1 cellular context compared by ENCODE assay signal in the genomic region with DNA sequence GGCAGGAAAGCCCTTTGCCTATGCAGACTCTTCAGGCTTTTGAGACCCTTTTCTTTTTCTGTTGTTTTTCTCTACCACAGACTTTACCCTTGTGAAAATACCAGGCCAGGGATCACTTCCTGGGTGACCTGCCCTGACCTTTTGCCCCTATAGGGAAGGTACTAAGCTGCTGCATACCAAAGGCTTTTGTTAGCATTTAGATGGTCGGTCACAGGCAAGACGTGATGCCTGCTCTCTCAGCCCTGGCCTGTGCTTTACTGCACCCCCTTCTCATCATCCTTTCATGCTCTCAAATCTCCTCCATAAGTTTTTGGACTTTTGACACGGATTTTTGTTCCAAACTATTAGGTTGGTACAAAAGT.
TF ChIP-seq lines count a peak whose summit lies in the region.

No MANE protein-coding gene starts in this region.

TF ChIP-seq in WTC11, 78 proteins besides CTCF, POLR2A, EP300 and RAD21 (continued from another document):
- TF ChIP-seq, protein P1, sequence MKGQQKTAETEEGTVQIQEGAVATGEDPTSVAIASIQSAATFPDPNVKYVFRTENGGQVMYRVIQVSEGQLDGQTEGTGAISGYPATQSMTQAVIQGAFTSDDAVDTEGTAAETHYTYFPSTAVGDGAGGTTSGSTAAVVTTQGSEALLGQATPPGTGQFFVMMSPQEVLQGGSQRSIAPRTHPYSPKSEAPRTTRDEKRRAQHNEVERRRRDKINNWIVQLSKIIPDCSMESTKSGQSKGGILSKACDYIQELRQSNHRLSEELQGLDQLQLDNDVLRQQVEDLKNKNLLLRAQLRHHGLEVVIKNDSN (CRISPR knock-in tag; IDR thresholded peaks at IDR 0.05) = no peak
- TF ChIP-seq ZNF219 (CRISPR knock-in tag; IDR thresholded peaks at IDR 0.05; ENCODE audit: borderline replicate concordance) (no peak), KAT7 (CRISPR knock-in tag; IDR thresholded peaks at IDR 0.05; ENCODE audit: borderline replicate concordance) (no peak)
- TF ChIP-seq, protein P2, sequence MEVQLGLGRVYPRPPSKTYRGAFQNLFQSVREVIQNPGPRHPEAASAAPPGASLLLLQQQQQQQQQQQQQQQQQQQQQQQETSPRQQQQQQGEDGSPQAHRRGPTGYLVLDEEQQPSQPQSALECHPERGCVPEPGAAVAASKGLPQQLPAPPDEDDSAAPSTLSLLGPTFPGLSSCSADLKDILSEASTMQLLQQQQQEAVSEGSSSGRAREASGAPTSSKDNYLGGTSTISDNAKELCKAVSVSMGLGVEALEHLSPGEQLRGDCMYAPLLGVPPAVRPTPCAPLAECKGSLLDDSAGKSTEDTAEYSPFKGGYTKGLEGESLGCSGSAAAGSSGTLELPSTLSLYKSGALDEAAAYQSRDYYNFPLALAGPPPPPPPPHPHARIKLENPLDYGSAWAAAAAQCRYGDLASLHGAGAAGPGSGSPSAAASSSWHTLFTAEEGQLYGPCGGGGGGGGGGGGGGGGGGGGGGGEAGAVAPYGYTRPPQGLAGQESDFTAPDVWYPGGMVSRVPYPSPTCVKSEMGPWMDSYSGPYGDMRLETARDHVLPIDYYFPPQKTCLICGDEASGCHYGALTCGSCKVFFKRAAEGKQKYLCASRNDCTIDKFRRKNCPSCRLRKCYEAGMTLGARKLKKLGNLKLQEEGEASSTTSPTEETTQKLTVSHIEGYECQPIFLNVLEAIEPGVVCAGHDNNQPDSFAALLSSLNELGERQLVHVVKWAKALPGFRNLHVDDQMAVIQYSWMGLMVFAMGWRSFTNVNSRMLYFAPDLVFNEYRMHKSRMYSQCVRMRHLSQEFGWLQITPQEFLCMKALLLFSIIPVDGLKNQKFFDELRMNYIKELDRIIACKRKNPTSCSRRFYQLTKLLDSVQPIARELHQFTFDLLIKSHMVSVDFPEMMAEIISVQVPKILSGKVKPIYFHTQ (CRISPR knock-in tag; IDR thresholded peaks at IDR 0.05) = no peak
- TF ChIP-seq, protein P3, sequence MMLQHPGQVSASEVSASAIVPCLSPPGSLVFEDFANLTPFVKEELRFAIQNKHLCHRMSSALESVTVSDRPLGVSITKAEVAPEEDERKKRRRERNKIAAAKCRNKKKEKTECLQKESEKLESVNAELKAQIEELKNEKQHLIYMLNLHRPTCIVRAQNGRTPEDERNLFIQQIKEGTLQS (CRISPR knock-in tag; conservative IDR thresholded peaks at IDR 0.05) = no peak
- TF ChIP-seq, protein P4, sequence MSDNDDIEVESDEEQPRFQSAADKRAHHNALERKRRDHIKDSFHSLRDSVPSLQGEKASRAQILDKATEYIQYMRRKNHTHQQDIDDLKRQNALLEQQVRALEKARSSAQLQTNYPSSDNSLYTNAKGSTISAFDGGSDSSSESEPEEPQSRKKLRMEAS (CRISPR knock-in tag; IDR thresholded peaks at IDR 0.05) = no peak
TF ChIP-seq in WTC11: peak in this region for 0.
